1 cellular context compared by ENCODE assay signal in genomic region chr4:72311291-72311690, GRCh38.
TF ChIP-seq lines count a peak whose summit lies in the region.

No MANE protein-coding gene starts in this region.

TF ChIP-seq in IMR-90, 13 proteins besides CTCF, POLR2A, EP300 and RAD21 (continued from another document):
- TF ChIP-seq MXI1 (IDR thresholded peaks at IDR 0.05; ENCODE audit: borderline replicate concordance, low read depth, low read length) (no peak), CHD1 (IDR thresholded peaks at IDR 0.05; ENCODE audit: low read depth, low read length) (no peak), BHLHE40 (IDR thresholded peaks at IDR 0.05; ENCODE audit: low read depth, low read length) (no peak), MAFK (IDR thresholded peaks at IDR 0.05; ENCODE audit: low read depth, low read length) (no peak), MAZ (IDR thresholded peaks at IDR 0.05; ENCODE audit: borderline replicate concordance, low read depth, low read length) (no peak), USF2 (IDR thresholded peaks at IDR 0.05; ENCODE audit: low read depth, low read length) (no peak), NFE2L2 (IDR thresholded peaks at IDR 0.05; ENCODE audit: low read depth, low read length) (no peak), ELK1 (IDR thresholded peaks at IDR 0.05; ENCODE audit: borderline replicate concordance, low read depth, low read length) (no peak), RCOR1 (IDR thresholded peaks at IDR 0.05; ENCODE audit: insufficient replicate concordance, low read length) (no peak)
TF ChIP-seq in IMR-90: peak in this region for 0.
